Comparison of ENCODE assay signal across 1 cellular context in the genomic region with DNA sequence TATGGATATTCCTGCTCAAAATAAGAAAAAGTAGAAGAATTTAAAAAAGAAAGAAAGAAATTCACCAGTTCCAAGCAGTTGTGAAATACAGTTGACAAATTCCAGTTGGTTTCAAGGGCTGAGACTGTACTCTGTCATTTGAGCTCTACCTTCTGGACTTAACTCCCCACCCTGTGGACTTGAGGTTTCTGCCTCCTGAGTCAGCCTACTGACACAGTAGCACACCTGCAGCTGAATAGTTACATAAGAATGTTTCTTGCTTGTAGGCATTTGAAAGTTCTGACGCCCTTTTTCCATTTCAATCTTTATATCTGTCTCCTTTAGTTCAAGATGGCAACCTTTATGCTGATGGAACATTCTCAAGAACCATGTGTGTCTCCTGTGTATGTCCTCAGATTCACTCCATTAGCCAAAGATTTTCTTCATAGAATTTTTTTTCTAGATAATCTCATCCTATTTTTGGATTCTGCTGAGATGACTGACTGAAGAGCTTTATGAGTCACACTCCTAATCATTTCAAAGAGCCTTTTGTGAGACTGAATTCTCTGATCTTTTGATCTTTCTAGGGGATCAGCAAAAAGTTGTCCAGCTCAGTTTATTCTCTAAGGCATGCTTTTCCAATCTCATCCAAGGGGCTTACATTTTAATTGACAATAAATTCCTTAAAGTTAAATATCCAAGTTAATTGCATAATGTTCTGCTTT.
TF ChIP-seq lines count a peak whose summit lies in the region.

No MANE protein-coding gene starts in this region.

TF ChIP-seq in WTC11, 78 proteins besides CTCF, POLR2A, EP300 and RAD21:
- TF ChIP-seq HMGA2 (CRISPR knock-in tag; IDR thresholded peaks at IDR 0.05) (no peak), GRHL2 (CRISPR knock-in tag; IDR thresholded peaks at IDR 0.05; ENCODE audit: insufficient replicate concordance, severe bottlenecking) (no peak), TP53 (CRISPR knock-in tag; IDR thresholded peaks at IDR 0.05) (no peak), SMAD4 (CRISPR knock-in tag; IDR thresholded peaks at IDR 0.05) (no peak), ZNF138 (CRISPR knock-in tag; conservative IDR thresholded peaks at IDR 0.05) (no peak), TEAD4 (CRISPR knock-in tag; IDR thresholded peaks at IDR 0.05) (no peak), NFE2L1 (CRISPR knock-in tag; IDR thresholded peaks at IDR 0.05) (no peak), NFATC4 (CRISPR knock-in tag; IDR thresholded peaks at IDR 0.05) (no peak), JAZF1 (CRISPR knock-in tag; IDR thresholded peaks at IDR 0.05) (no peak), SP1 (CRISPR knock-in tag; conservative IDR thresholded peaks at IDR 0.05) (no peak)
- TF ChIP-seq, protein P1, sequence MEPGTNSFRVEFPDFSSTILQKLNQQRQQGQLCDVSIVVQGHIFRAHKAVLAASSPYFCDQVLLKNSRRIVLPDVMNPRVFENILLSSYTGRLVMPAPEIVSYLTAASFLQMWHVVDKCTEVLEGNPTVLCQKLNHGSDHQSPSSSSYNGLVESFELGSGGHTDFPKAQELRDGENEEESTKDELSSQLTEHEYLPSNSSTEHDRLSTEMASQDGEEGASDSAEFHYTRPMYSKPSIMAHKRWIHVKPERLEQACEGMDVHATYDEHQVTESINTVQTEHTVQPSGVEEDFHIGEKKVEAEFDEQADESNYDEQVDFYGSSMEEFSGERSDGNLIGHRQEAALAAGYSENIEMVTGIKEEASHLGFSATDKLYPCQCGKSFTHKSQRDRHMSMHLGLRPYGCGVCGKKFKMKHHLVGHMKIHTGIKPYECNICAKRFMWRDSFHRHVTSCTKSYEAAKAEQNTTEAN (CRISPR knock-in tag; IDR thresholded peaks at IDR 0.05), result no peak
- TF ChIP-seq, protein P2, sequence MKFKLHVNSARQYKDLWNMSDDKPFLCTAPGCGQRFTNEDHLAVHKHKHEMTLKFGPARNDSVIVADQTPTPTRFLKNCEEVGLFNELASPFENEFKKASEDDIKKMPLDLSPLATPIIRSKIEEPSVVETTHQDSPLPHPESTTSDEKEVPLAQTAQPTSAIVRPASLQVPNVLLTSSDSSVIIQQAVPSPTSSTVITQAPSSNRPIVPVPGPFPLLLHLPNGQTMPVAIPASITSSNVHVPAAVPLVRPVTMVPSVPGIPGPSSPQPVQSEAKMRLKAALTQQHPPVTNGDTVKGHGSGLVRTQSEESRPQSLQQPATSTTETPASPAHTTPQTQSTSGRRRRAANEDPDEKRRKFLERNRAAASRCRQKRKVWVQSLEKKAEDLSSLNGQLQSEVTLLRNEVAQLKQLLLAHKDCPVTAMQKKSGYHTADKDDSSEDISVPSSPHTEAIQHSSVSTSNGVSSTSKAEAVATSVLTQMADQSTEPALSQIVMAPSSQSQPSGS (CRISPR knock-in tag; IDR thresholded peaks at IDR 0.05; ENCODE audit: borderline replicate concordance, low read depth), result no peak
- TF ChIP-seq, protein P3, sequence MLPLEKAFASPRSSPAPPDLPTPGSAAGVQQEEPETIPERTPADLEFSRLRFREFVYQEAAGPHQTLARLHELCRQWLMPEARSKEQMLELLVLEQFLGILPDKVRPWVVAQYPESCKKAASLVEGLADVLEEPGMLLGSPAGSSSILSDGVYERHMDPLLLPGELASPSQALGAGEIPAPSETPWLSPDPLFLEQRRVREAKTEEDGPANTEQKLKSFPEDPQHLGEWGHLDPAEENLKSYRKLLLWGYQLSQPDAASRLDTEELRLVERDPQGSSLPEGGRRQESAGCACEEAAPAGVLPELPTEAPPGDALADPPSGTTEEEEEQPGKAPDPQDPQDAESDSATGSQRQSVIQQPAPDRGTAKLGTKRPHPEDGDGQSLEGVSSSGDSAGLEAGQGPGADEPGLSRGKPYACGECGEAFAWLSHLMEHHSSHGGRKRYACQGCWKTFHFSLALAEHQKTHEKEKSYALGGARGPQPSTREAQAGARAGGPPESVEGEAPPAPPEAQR (CRISPR knock-in tag; IDR thresholded peaks at IDR 0.05), result no peak
- TF ChIP-seq, protein P4, sequence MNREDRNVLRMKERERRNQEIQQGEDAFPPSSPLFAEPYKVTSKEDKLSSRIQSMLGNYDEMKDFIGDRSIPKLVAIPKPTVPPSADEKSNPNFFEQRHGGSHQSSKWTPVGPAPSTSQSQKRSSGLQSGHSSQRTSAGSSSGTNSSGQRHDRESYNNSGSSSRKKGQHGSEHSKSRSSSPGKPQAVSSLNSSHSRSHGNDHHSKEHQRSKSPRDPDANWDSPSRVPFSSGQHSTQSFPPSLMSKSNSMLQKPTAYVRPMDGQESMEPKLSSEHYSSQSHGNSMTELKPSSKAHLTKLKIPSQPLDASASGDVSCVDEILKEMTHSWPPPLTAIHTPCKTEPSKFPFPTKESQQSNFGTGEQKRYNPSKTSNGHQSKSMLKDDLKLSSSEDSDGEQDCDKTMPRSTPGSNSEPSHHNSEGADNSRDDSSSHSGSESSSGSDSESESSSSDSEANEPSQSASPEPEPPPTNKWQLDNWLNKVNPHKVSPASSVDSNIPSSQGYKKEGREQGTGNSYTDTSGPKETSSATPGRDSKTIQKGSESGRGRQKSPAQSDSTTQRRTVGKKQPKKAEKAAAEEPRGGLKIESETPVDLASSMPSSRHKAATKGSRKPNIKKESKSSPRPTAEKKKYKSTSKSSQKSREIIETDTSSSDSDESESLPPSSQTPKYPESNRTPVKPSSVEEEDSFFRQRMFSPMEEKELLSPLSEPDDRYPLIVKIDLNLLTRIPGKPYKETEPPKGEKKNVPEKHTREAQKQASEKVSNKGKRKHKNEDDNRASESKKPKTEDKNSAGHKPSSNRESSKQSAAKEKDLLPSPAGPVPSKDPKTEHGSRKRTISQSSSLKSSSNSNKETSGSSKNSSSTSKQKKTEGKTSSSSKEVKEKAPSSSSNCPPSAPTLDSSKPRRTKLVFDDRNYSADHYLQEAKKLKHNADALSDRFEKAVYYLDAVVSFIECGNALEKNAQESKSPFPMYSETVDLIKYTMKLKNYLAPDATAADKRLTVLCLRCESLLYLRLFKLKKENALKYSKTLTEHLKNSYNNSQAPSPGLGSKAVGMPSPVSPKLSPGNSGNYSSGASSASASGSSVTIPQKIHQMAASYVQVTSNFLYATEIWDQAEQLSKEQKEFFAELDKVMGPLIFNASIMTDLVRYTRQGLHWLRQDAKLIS (CRISPR knock-in tag; IDR thresholded peaks at IDR 0.05; ENCODE audit: borderline replicate concordance), result no peak
- TF ChIP-seq, protein P5, sequence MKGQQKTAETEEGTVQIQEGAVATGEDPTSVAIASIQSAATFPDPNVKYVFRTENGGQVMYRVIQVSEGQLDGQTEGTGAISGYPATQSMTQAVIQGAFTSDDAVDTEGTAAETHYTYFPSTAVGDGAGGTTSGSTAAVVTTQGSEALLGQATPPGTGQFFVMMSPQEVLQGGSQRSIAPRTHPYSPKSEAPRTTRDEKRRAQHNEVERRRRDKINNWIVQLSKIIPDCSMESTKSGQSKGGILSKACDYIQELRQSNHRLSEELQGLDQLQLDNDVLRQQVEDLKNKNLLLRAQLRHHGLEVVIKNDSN (CRISPR knock-in tag; IDR thresholded peaks at IDR 0.05), result no peak
TF ChIP-seq in WTC11: peak in this region for 0.
